8 cellular contexts compared by ENCODE assay signal in the genomic region with DNA sequence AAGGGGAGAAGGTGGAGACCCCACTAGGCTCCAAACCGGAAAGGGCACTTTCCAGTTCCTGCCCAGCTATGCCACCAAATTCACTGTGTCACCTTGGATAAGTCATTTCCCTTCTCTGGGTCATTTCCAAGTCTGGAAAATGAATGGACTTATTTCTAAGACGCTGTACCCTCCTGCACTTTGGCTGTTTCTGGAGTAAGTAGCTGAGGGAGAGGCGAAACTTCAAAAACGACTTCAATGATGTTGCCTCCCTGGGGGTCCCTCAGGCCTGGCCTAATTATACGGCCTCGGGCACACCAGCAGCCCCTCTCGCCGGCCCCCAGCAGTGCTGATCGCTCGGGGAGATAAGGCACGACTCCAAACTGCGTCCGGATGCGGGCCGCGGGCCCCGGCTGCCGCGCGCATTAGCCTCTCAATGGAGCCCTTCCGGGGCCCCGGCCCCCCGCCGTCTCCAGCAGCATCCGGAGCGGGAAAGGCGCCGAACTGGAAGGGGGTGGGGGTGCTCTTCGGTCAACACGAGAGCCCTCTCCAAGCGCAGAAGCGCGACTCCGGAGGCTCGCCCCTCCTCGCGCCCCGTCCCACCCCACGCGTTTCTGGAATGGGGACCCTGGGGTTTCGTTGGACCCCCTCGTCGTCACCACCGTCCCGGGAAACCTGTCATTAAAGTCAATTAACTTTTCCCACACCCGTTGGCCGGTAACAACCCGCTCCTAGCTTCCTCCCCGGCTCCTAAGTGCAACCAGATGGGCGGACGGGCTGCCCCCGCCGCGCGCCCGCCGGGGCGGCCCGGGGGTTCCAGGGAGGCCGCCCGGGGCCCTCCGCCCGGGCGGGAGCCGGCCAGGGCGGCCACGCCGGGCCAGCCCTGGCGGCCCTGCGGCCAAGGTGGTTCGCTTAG. TPM values are rescaled to one million over a fixed set of nuclear protein-coding genes. Genes with fewer than 3 reads are reported as not detected.
A peak's percentile ranks its signal among the peaks of the same experiment; 100 is the strongest.
DNase-seq lines count a peak whose midpoint lies in the region; ATAC-seq, FAIRE-seq and TF ChIP-seq lines count a peak whose summit lies in the region.

No MANE protein-coding gene starts in this region.

- 3% methylated on average over 22 of the region's 71 CpGs for WGBS in mammary epithelial cell (ENCODE audit: low coverage, missing lambda C conversion rate)

- CTCF ChIA-PET in BJ (lab: Yijun Ruan, JAX) = interaction anchor here (0.6 to 6.0 kb wide), 2 partner anchors 175 to 178 kb away, joined by 3 to 38 read pairs; no protein-coding TSS in a partner anchor
- CTCF ChIA-PET in mammary epithelial cell (lab: Charles Lee; ENCODE audit: low non-redundant PET) = interaction anchor here (1.2 kb wide), 1 partner anchor 175 kb away, joined by 12 read pairs; no protein-coding TSS in a partner anchor

- H3K27me3 ChIP-seq in BJ (ENCODE audit: control insufficient read depth, insufficient read depth, low read length) (no peaks in the 10 kb centered on the region), HAP-1 (ENCODE audit: low read depth) (no peaks in the 10 kb centered on the region), mammary epithelial cell (ENCODE audit: insufficient read depth, low read length) (no peaks in the 10 kb centered on the region), keratinocyte (ENCODE audit: control insufficient read depth, extremely low read depth, insufficient read depth, low read length) (no peaks in the 10 kb centered on the region)

- H3K9me1 ChIP-seq in keratinocyte (ENCODE audit: control insufficient read depth, extremely low read depth, insufficient read depth, low read length) = no peaks in the 10 kb centered on the region

- H2AFZ ChIP-seq in mammary epithelial cell (ENCODE audit: low read depth, low read length) (peak overlapping the region; percentile 41), keratinocyte (ENCODE audit: control insufficient read depth, low read length) (no peak overlapping the region)

- H3K4me1 ChIP-seq in HAP-1 = peaks cover 45% of the 10 kb centered on the region
- peaks cover 51% of the 10 kb centered on the region for H3K4me1 ChIP-seq in mammary epithelial cell (ENCODE audit: insufficient read depth, low read length)
- peaks cover 48% of the 10 kb centered on the region for H3K4me1 ChIP-seq in keratinocyte (ENCODE audit: control insufficient read depth, extremely low read depth, insufficient read depth, low read length)

- POLR2A ChIA-PET in BJ (lab: Charles Lee) = interaction anchor here (0.6 kb wide), 1 partner anchor 349 kb away, joined by 3 read pairs; no protein-coding TSS in a partner anchor

- FAIRE-seq in keratinocyte (lab: Jason Lieb, UNC) = no peak

- H3K9me3 ChIP-seq in HAP-1 (no peaks in the 10 kb centered on the region), mammary epithelial cell (replicated peaks; ENCODE audit: insufficient read depth, low read length) (no peaks in the 10 kb centered on the region), keratinocyte (ENCODE audit: control insufficient read depth, low read depth, low read length) (no peaks in the 10 kb centered on the region)

- H3K4me2 ChIP-seq in mammary epithelial cell (ENCODE audit: insufficient read depth, low read depth, low read length) = peak overlapping the region; percentile 85
- peak overlapping the region; percentile 82 for H3K4me2 ChIP-seq in keratinocyte (ENCODE audit: control insufficient read depth, extremely low read depth, insufficient read depth, low read depth, low read length)

- TSS peak; percentile 45 for BruUV-seq in mammary epithelial cell (replicated peaks; lab: Mats Ljungman, UMichigan)

- H3K4me3 ChIP-seq in BJ (ENCODE audit: low read depth, low read length) (peak overlapping the region; percentile 29), HAP-1 (peak overlapping the region; percentile 25), mammary epithelial cell (replicated peaks in 1 of 3; ENCODE audit: insufficient read depth in 1 of 3, low read depth in 2 of 3, low read length in 3 of 3) (peak overlapping the region; percentile 13 to 41 (median 37)), keratinocyte (ENCODE audit: control insufficient read depth in 2 of 3, extremely low read depth in 1 of 3, insufficient read depth in 2 of 3, low read depth in 1 of 3, low read length in 3 of 3) (peak overlapping the region; percentile 8 to 64 (median 48))

- DNase-seq in BJ (ENCODE audit: low read depth) (no peak), HAP-1 (ENCODE audit: low spot score in 2 of 2) (peak; percentile 22 to 73), RPMI7951 (ENCODE audit: low read depth) (peak; percentile 88), mammary epithelial cell (peak; percentile 65), keratinocyte (ENCODE audit: low read depth, low spot score) (no peak), SHP77 treated with DMSO at 0.1 percent for 48 hours (lab: John Stamatoyannopoulos, UW) (no peak)
- DNase-seq in stimulated activated CD8-positive, alpha-beta memory T cell treated with anti-CD3 and anti-CD28 coated beads, Interleukin-4, amount 100 ng/mL, for 48 hours = peak; percentile 43

- TF ChIP-seq CTCF in BJ (IDR thresholded peaks at IDR 0.05; ENCODE audit: insufficient read depth, low read depth, low read length) = no peak
- no peak for TF ChIP-seq CTCF in mammary epithelial cell (conservative IDR thresholded peaks at IDR 0.05 in 1 of 2, IDR thresholded peaks at IDR 0.05 in 1 of 2; ENCODE audit: extremely low read depth in 1 of 2, insufficient read depth in 1 of 2, low read depth in 1 of 2, low read length in 2 of 2)
- no peak for TF ChIP-seq CTCF in keratinocyte (optimal IDR thresholded peaks at IDR 0.05 in 1 of 3, IDR thresholded peaks at IDR 0.05 in 1 of 3, conservative IDR thresholded peaks at IDR 0.05 in 1 of 3; ENCODE audit: extremely low read depth in 1 of 3, insufficient read depth in 2 of 3, low read length in 3 of 3)

- peak overlapping the region; percentile 60 for H3K9ac ChIP-seq in mammary epithelial cell (ENCODE audit: insufficient read depth, low read length)
- H3K9ac ChIP-seq in keratinocyte (ENCODE audit: control insufficient read depth, extremely low read depth, insufficient read depth, low read length) = peak overlapping the region; percentile 98

- H3K79me2 ChIP-seq in mammary epithelial cell (ENCODE audit: insufficient read depth, low read length) (peaks cover 20% of the 10 kb centered on the region), keratinocyte (ENCODE audit: control insufficient read depth, insufficient read depth, low read length) (peaks cover 14% of the 10 kb centered on the region)

- H4K20me1 ChIP-seq in mammary epithelial cell (ENCODE audit: insufficient read depth, low read length) (no peaks in the 10 kb centered on the region), keratinocyte (ENCODE audit: control insufficient read depth, extremely low read depth, insufficient read depth, low read length) (no peaks in the 10 kb centered on the region)

- intact Hi-C loops in mammary epithelial cell (cut with micrococcal nuclease) = no loop called here

- dilution Hi-C loops in mammary epithelial cell (cut with HindIII; ENCODE audit: low sequenced_read_pairs) (no loop called here), keratinocyte (cut with MboI; ENCODE audit: extremely low pct_ligation_motif_present, low sequenced_read_pairs) (no loop called here)

- peak overlapping the region; percentile 85 for H3K27ac ChIP-seq in mammary epithelial cell (ENCODE audit: insufficient read depth, low read depth, low read length)
- peak overlapping the region; percentile 97 for H3K27ac ChIP-seq in keratinocyte (ENCODE audit: control insufficient read depth, insufficient read depth, low read length)

- in situ Hi-C loops in HAP-1 (cut with MboI; ENCODE audit: low sequenced_read_pairs) = no loop called here
- in situ Hi-C loops in mammary epithelial cell (cut with MboI; ENCODE audit: low sequenced_read_pairs in 2 of 2) = no loop called here

- no peak for ATAC-seq in HG03159 (IDR thresholded peaks at IDR 0.05; ENCODE audit: unreplicated experiment)

- H3K36me3 ChIP-seq in BJ (ENCODE audit: control insufficient read depth, insufficient read depth, low read length) = no peaks in the 10 kb centered on the region
- no peaks in the 10 kb centered on the region for H3K36me3 ChIP-seq in HAP-1 (replicated peaks)
- peaks cover 6% of the 10 kb centered on the region for H3K36me3 ChIP-seq in mammary epithelial cell (ENCODE audit: insufficient read depth, low read length)
- no peaks in the 10 kb centered on the region for H3K36me3 ChIP-seq in keratinocyte (ENCODE audit: control insufficient read depth in 2 of 2, extremely low read depth in 1 of 2, insufficient read depth in 2 of 2, low read length in 2 of 2)

RNA-seq across cellular contexts. Expression of a gene that starts 4.8 kb away (rescaled TPM):
- polyA plus RNA-seq in BJ (2011; rRNA removed) = 11.0 and 16.2 TPM in 2 replicates
- 15.2 and 16.9 TPM in 2 replicates for polyA minus RNA-seq in BJ (2011; rRNA and poly(A)+ RNA removed)
- total RNA-seq in RPMI7951 (2014; rRNA removed; shearing (Covaris generic)) = 38.2 and 52.5 TPM in 2 replicates
- 10 to 100 TPM; 33.0 to 74.4 TPM for total RNA-seq in mammary epithelial cell
- polyA plus RNA-seq in mammary epithelial cell = 22.7 TPM
- polyA minus RNA-seq in mammary epithelial cell = 12.6 TPM
- polyA plus RNA-seq in keratinocyte = 17.6 to 138 TPM (median 88.4 TPM) in 3 replicates
- 243 TPM for polyA plus RNA-seq in keratinocyte (2011; ENCODE audit: low read depth)
- polyA plus RNA-seq in keratinocyte (2011; cell fraction: cytosol; rRNA removed) = 32.9 and 46.3 TPM in 2 replicates
- 312 and 346 TPM in 2 replicates for polyA plus RNA-seq in keratinocyte (2011; cell fraction: nucleus; rRNA removed)
- polyA plus RNA-seq in keratinocyte (2012; ENCODE audit: low replicate concordance) = 19.2 and 184 TPM in 2 replicates
- polyA minus RNA-seq in keratinocyte = 8.5 to 32.9 TPM (median 26.9 TPM) in 3 replicates
- 75.4 TPM for polyA minus RNA-seq in keratinocyte (2011; cell fraction: cytosol; rRNA and poly(A)+ RNA removed)
- polyA minus RNA-seq in keratinocyte (2011; cell fraction: nucleus; rRNA and poly(A)+ RNA removed) = 167 and 184 TPM in 2 replicates

Comparison
In these comparisons a context has a peak if more than half of its experiments do, and no peak if none do; other contexts are left out.
1. DNase-seq: peak in HAP-1 (2 of 2), RPMI7951 (single experiment), mammary epithelial cell (single experiment) and stimulated activated CD8-positive, alpha-beta memory T cell treated with anti-CD3 and anti-CD28 coated beads, Interleukin-4, amount 100 ng/mL, for 48 hours (single experiment); none in BJ (single experiment), keratinocyte (single experiment) and SHP77 treated with DMSO at 0.1 percent for 48 hours (single experiment).
2. Peak in every context shown above with its lines, with median percentiles within 50 percentile points of each other: H3K4me3 ChIP-seq.